ENCODE assay signal across 21 cellular contexts in genomic region chr5:92629574-92629973, GRCh38.
"Had no signal": no experiment of that assay in that cellular context is flagged by ENCODE, and none has a peak within 500 bp of the region (broad histone marks: within the 10 kb centered on the region; RNA-seq: fewer than 3 reads in every experiment).

No MANE protein-coding gene starts in this region.

- H3K4me1 ChIP-seq: SJSA1 had no signal

- ATAC-seq: PC-3 had no signal

- H3K27me3 ChIP-seq: MG63, SJSA1 had no signal

- H3K9me3 ChIP-seq: SJSA1 had no signal

- H3K27ac ChIP-seq: HL-60, SJSA1, SK-N-MC had no signal

- DNase-seq: KBM-7, MG63, NCI-H1092, NCI-H1105 treated with DMSO at 0.1 percent for 48 hours, NCI-H1417 treated with DMSO at 0.1 percent for 48 hours, NCI-H146, NCI-H1694 treated with DMSO at 0.1 percent for 48 hours, NCI-H1930, NCI-H2081, NCI-H2107, NCI-H2227 treated with DMSO at 0.1 percent for 48 hours, NCI-H524, NCI-H526 treated with DMSO at 0.1 percent for 48 hours, NCI-H748 treated with DMSO at 0.1 percent for 48 hours, PC-3, Right ventricle myocardium superior, RPMI8226, SIG-M5 had no signal

- H3K4me3 ChIP-seq: MG63, SJSA1, SK-N-MC had no signal

- H3K36me3 ChIP-seq: MG63, SJSA1 had no signal
